1 cellular context compared by ENCODE assay signal in genomic region chr13:102598061-102598460, GRCh38.
TF ChIP-seq lines count a peak whose summit lies in the region.

No MANE protein-coding gene starts in this region.

TF ChIP-seq in H1, 55 proteins besides CTCF, POLR2A, EP300 and RAD21 (continued from another document):
- TF ChIP-seq YY1 (IDR thresholded peaks at IDR 0.05; ENCODE audit: low read depth, low read length) (no peak), BCL11A (IDR thresholded peaks at IDR 0.05; ENCODE audit: low read depth in 2 of 2, low read length in 2 of 2) (no peak), POLR2AphosphoS5 (IDR thresholded peaks at IDR 0.05; ENCODE audit: low read depth, low read length) (no peak), RNF2 (IDR thresholded peaks at IDR 0.05; ENCODE audit: borderline replicate concordance, low read depth, low read length, missing control alignments, poor library complexity, severe bottlenecking) (no peak), EZH2 (IDR thresholded peaks at IDR 0.05; ENCODE audit: low read depth, low read length, severe bottlenecking) (no peak), NRF1 (IDR thresholded peaks at IDR 0.05; ENCODE audit: low read depth, low read length) (no peak)
